18 cellular contexts compared by ENCODE assay signal in the genomic region with DNA sequence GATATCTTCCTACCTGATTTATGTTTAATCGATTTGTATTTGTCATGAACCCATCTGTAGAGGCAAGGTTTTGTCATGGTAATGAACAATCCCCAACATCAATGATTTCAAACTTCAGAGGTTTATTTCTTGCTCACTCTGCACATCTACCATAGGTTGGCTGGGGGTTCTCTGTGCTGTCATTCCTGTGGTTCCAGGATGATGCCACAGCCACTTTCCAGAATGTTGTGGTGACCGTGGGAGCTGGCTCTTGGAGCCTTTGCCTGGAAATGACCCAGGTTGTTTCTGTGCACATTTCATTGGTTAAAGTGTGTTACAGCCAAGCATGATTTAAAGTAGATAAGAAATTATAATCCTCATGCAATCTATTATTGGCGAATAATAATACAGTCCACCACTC. TPM values are rescaled to one million over a fixed set of nuclear protein-coding genes. Genes with fewer than 3 reads are reported as not detected.
DNase-seq lines count a peak whose midpoint lies in the region; TF ChIP-seq lines count a peak whose summit lies in the region.
"Had no signal": no experiment of that assay in that cellular context is flagged by ENCODE, and none has a peak within 500 bp of the region (broad histone marks: within the 10 kb centered on the region; RNA-seq: fewer than 3 reads in every experiment).

No MANE protein-coding gene starts in this region.

- H3K27ac Mint-ChIP-seq in HFFc6 (no peak overlapping the region), MCF 10A (ENCODE audit: low read depth, unreplicated experiment) (no peak overlapping the region)
- H3K27ac Mint-ChIP-seq: activated CD4-positive, alpha-beta T cell treated with anti-CD3 and anti-CD28 coated beads, Interleukin-2, amount 10 ng/mL, durations not matched to agents 7 days and 5 days; activated naive CD4-positive, alpha-beta T cell treated with anti-CD3 and anti-CD28 coated beads, Interleukin-2, amount 10 ng/mL, durations not matched to agents 7 days and 5 days; brain; dendritic cell treated with granulocyte-macrophage colony-stimulating factor and Interleukin-4, amounts not matched to agents 40 ng/mL and 50 ng/mL, for 4 days; naive B cell had no signal

- BruUV-seq in MCF 10A (replicated peaks; lab: Mats Ljungman, UMichigan), result no TSS peak

- TF ChIP-seq CTCF in AG09309 (IDR thresholded peaks at IDR 0.05; ENCODE audit: control insufficient read depth, insufficient read depth, low read depth, low read length, missing control alignments) (no peak), HFFc6 (IDR thresholded peaks at IDR 0.05) (no peak), MCF 10A (IDR thresholded peaks at IDR 0.05; ENCODE audit: unreplicated experiment) (no peak)

- H3K27me3 Mint-ChIP-seq in HFFc6 (ENCODE audit: insufficient read depth) (peaks cover 6% of the 10 kb centered on the region), MCF 10A (ENCODE audit: insufficient read depth, unreplicated experiment) (no peaks in the 10 kb centered on the region)

- H3K9me3 Mint-ChIP-seq in HFFc6, result no peaks in the 10 kb centered on the region
- H3K9me3 Mint-ChIP-seq in MCF 10A (ENCODE audit: unreplicated experiment), result no peaks in the 10 kb centered on the region
- H3K9me3 Mint-ChIP-seq: activated CD4-positive, alpha-beta T cell treated with anti-CD3 and anti-CD28 coated beads, Interleukin-2, amount 10 ng/mL, durations not matched to agents 7 days and 5 days; activated naive CD4-positive, alpha-beta T cell treated with anti-CD3 and anti-CD28 coated beads, Interleukin-2, amount 10 ng/mL, durations not matched to agents 7 days and 5 days; brain; dendritic cell treated with granulocyte-macrophage colony-stimulating factor and Interleukin-4, amounts not matched to agents 40 ng/mL and 50 ng/mL, for 4 days; naive B cell had no signal

- H3K36me3 Mint-ChIP-seq in HFFc6 (ENCODE audit: low read depth) (no peaks in the 10 kb centered on the region), MCF 10A (ENCODE audit: insufficient read depth, unreplicated experiment) (no peaks in the 10 kb centered on the region)
- H3K36me3 Mint-ChIP-seq: activated naive CD4-positive, alpha-beta T cell treated with anti-CD3 and anti-CD28 coated beads, Interleukin-2, amount 10 ng/mL, durations not matched to agents 7 days and 5 days; brain; naive B cell had no signal

- intact Hi-C loops in MCF 10A (cut with micrococcal nuclease), result no loop called here

- CTCF ChIA-PET in MCF 10A (lab: Yijun Ruan, JAX), result no interaction called here

- H3K4me1 Mint-ChIP-seq in HFFc6 (ENCODE audit: low read depth) (peaks cover 30% of the 10 kb centered on the region), MCF 10A (ENCODE audit: insufficient read depth, unreplicated experiment) (no peaks in the 10 kb centered on the region)

- DNase-seq in AG09309 (ENCODE audit: low read depth) (peak; percentile 29), HFFc6 (peak; percentile 40), astrocyte of the hippocampus (ENCODE audit: low read depth, low spot score) (peak; percentile 93), iris pigment epithelial cell (ENCODE audit: low read depth) (peak; percentile 76), HUDEP-2 (lab: John Stamatoyannopoulos, UW; ENCODE audit: unreplicated experiment in 76 of 76) (no peak), MCF 10A (ENCODE audit: unreplicated experiment) (no peak), NCI-H748 treated with DMSO at 0.1 percent for 48 hours (lab: John Stamatoyannopoulos, UW) (no peak)
- DNase-seq in activated T-cell treated with anti-CD3 and anti-CD28 coated beads, Interleukin-2, amount 50 U/mL, for 1 hour, result no peak
- DNase-seq: activated CD4-positive, alpha-beta T cell treated with anti-CD3 and anti-CD28 coated beads, Interleukin-2, amount 10 ng/mL, durations not matched to agents 7 days and 5 days; activated naive CD4-positive, alpha-beta T cell treated with anti-CD3 and anti-CD28 coated beads, Interleukin-2, amount 10 ng/mL, durations not matched to agents 7 days and 5 days; activated T-cell treated with anti-CD3 and anti-CD28 coated beads for 4 hours; DND-41; mammary epithelial cell; naive B cell; SW 1271 had no signal

- no peak overlapping the region for H3K4me3 Mint-ChIP-seq in HFFc6
- no peak overlapping the region for H3K4me3 Mint-ChIP-seq in MCF 10A (ENCODE audit: unreplicated experiment)
- H3K4me3 Mint-ChIP-seq: activated CD4-positive, alpha-beta T cell treated with anti-CD3 and anti-CD28 coated beads, Interleukin-2, amount 10 ng/mL, durations not matched to agents 7 days and 5 days; activated naive CD4-positive, alpha-beta T cell treated with anti-CD3 and anti-CD28 coated beads, Interleukin-2, amount 10 ng/mL, durations not matched to agents 7 days and 5 days; brain; dendritic cell treated with granulocyte-macrophage colony-stimulating factor and Interleukin-4, amounts not matched to agents 40 ng/mL and 50 ng/mL, for 4 days had no signal

- no peak overlapping the region for H3K4me3 ChIP-seq in AG09309 (ENCODE audit: control insufficient read depth, low read depth, low read length)
- H3K4me3 ChIP-seq: vagina had no signal

- POLR2A ChIA-PET in MCF 10A (lab: Yijun Ruan, JAX), result no interaction called here

RNA-seq across cellular contexts. Expression of a gene that starts 28.2 kb away (rescaled TPM):
- total RNA-seq in HFFc6 (2021; fragmentation: NEBNext Ultra II Directional; extraction: Animal tissue kit (Norgen Biotek cat#: 25700)), result 100 to 1,000 TPM in 4 of 6 experiments, 10 to 100 TPM in 2; 93.5 to 115 (median 101) TPM
- total RNA-seq in MCF 10A (2022), result 146 and 200 TPM in 2 replicates

Comparison
In these comparisons a context has a peak if more than half of its experiments do, and no peak if none do; other contexts are left out.
1. DNase-seq: peak in AG09309 (single experiment), HFFc6 (single experiment), astrocyte of the hippocampus (single experiment) and iris pigment epithelial cell (single experiment); none in HUDEP-2 (0 of 76), MCF 10A (single experiment), activated T-cell treated with anti-CD3 and anti-CD28 coated beads, Interleukin-2, amount 50 U/mL, for 1 hour (single experiment) and NCI-H748 treated with DMSO at 0.1 percent for 48 hours (single experiment).